10 cellular contexts compared by ENCODE assay signal in the genomic region with DNA sequence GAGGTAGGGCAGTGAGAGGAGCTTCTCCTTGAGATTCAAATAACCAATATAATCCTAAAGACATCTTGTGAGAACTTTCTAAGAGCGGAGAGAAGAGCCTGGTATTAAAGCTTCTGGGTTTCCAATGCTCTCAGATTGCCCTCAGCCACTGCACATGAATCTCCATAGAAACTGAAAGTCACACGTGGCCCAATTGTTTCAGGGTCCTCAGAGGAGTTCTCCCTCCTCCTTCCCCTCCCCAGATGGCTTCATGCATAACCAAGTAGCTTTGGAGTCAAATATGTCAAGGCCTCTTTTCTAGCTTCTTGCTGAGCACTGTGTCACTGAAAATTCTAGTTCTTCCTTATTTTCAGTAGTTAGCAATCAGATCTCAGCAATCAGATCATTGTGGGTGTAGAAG.
DNase-seq lines count a peak whose midpoint lies in the region; ATAC-seq lines count a peak whose summit lies in the region.
"Had no signal": no experiment of that assay in that cellular context is flagged by ENCODE, and none has a peak within 500 bp of the region (broad histone marks: within the 10 kb centered on the region; RNA-seq: fewer than 3 reads in every experiment).

No MANE protein-coding gene starts in this region.

- peaks cover 5% of the 10 kb centered on the region for H3K4me1 ChIP-seq in neuron (ENCODE audit: insufficient read depth, low read length)
- H3K4me1 ChIP-seq: gastroesophageal sphincter had no signal

- H2AFZ ChIP-seq in neuron (ENCODE audit: low read depth, low read length): peak overlapping the region; percentile 28

- peak; percentile 61 for ATAC-seq in GM18873 (IDR thresholded peaks at IDR 0.05; ENCODE audit: low FRiP score, unreplicated experiment)
- peak; percentile 75 for ATAC-seq in GM21717 (IDR thresholded peaks at IDR 0.05; ENCODE audit: unreplicated experiment)
- ATAC-seq in HG03442 (IDR thresholded peaks at IDR 0.05; ENCODE audit: unreplicated experiment): peak; percentile 79
- ATAC-seq: gastroesophageal sphincter had no signal

- H3K27me3 ChIP-seq in neuron (ENCODE audit: insufficient read depth, low read length): no peaks in the 10 kb centered on the region
- H3K27me3 ChIP-seq: brain microvascular endothelial cell, gastroesophageal sphincter had no signal

- no peaks in the 10 kb centered on the region for H3K36me3 ChIP-seq in neuron (ENCODE audit: insufficient read depth, low read length)
- H3K36me3 ChIP-seq: brain microvascular endothelial cell, gastroesophageal sphincter had no signal

- no peak overlapping the region for H3K4me3 ChIP-seq in neuron (ENCODE audit: low read length)
- H3K4me3 ChIP-seq: gastroesophageal sphincter had no signal

- H3K9me3 ChIP-seq in neuron (ENCODE audit: low read length): no peaks in the 10 kb centered on the region
- H3K9me3 ChIP-seq: gastroesophageal sphincter had no signal

- no peak for DNase-seq in HPDE6-E6E7 (ENCODE audit: extremely low spot score)
- no peak for DNase-seq in DMS53 (lab: John Stamatoyannopoulos, UW)
- DNase-seq in activated naive CD4-positive, alpha-beta T cell treated with Interleukin-2 at 50 U/mL for 16 hours: no peak
- DNase-seq: brain microvascular endothelial cell, NCI-H2171 treated with DMSO at 0.1 percent for 48 hours had no signal
